Comparison of ENCODE assay signal across 9 cellular contexts in genomic region chr11:120801801-120802689, GRCh38.
DNase-seq lines count a peak whose midpoint lies in the region; ATAC-seq and TF ChIP-seq lines count a peak whose summit lies in the region.
"Had no signal": no experiment of that assay in that cellular context is flagged by ENCODE, and none has a peak within 500 bp of the region (broad histone marks: within the 10 kb centered on the region; RNA-seq: fewer than 3 reads in every experiment).

No MANE protein-coding gene starts in this region.

- H3K9ac ChIP-seq in OCI-LY3 (ENCODE audit: low read length) = no peak overlapping the region

- H3K36me3 Mint-ChIP-seq in Caco-2 (ENCODE audit: insufficient read depth, unreplicated experiment) (no peaks in the 10 kb centered on the region), progenitor cell of endocrine pancreas (ENCODE audit: insufficient read depth) (no peaks in the 10 kb centered on the region)

- H3K4me1 ChIP-seq in Caco-2 (peaks cover under 1% of the 10 kb centered on the region; the same call in 1 of the 2 replicates), OCI-LY3 (ENCODE audit: low read length) (no peaks in the 10 kb centered on the region), heart left ventricle (no peaks in the 10 kb centered on the region)

- no peaks in the 10 kb centered on the region for H3K9me3 Mint-ChIP-seq in Caco-2 (ENCODE audit: unreplicated experiment)
- no peaks in the 10 kb centered on the region for H3K9me3 Mint-ChIP-seq in progenitor cell of endocrine pancreas (ENCODE audit: low read depth)
- H3K9me3 Mint-ChIP-seq: T-helper 1 cell treated with Interleukin-12 subunit alpha and Interleukin-12 subunit beta and Interleukin-4 antibody, amounts not matched to agents 30 μg/mL and 1 μg/mL, for 36 hours had no signal

- no peak overlapping the region for H3K27ac Mint-ChIP-seq in Caco-2 (ENCODE audit: unreplicated experiment)
- H3K27ac Mint-ChIP-seq in progenitor cell of endocrine pancreas = no peak overlapping the region
- H3K27ac Mint-ChIP-seq: T-helper 1 cell treated with Interleukin-12 subunit alpha and Interleukin-12 subunit beta and Interleukin-4 antibody, amounts not matched to agents 30 μg/mL and 1 μg/mL, for 36 hours had no signal

- H3K36me3 ChIP-seq in Caco-2 (ENCODE audit: control insufficient read depth, insufficient read depth, low read length) (no peaks in the 10 kb centered on the region), OCI-LY3 (replicated peaks; ENCODE audit: low read depth, low read length) (no peaks in the 10 kb centered on the region), heart left ventricle (no peaks in the 10 kb centered on the region)

- no peak for TF ChIP-seq POLR2A in heart left ventricle (IDR thresholded peaks at IDR 0.05)

- POLR2A ChIA-PET in Caco-2 (lab: Charles Lee) = no interaction called here

- H2AFZ ChIP-seq in OCI-LY3 (ENCODE audit: low read depth, low read length) = no peak overlapping the region

- H3K4me3 Mint-ChIP-seq in Caco-2 (ENCODE audit: unreplicated experiment) (no peak overlapping the region), progenitor cell of endocrine pancreas (ENCODE audit: low read depth) (no peak overlapping the region)
- H3K4me3 Mint-ChIP-seq: T-helper 1 cell treated with Interleukin-12 subunit alpha and Interleukin-12 subunit beta and Interleukin-4 antibody, amounts not matched to agents 30 μg/mL and 1 μg/mL, for 36 hours had no signal

- TF ChIP-seq CTCF in Caco-2 (IDR thresholded peaks at IDR 0.05; ENCODE audit: insufficient read depth in 1 of 2, low read depth in 1 of 2, low read length in 1 of 2, severe bottlenecking in 1 of 2, unreplicated experiment in 1 of 2) = peak; percentile 96 to 99
- peak; percentile 88 for TF ChIP-seq CTCF in OCI-LY3 (IDR thresholded peaks at IDR 0.05; ENCODE audit: low read depth, low read length)
- peak; percentile 71 to 93 (median 87) for TF ChIP-seq CTCF in heart left ventricle (IDR thresholded peaks at IDR 0.05)
- peak; percentile 86 for TF ChIP-seq CTCF in progenitor cell of endocrine pancreas (IDR thresholded peaks at IDR 0.05; ENCODE audit: unreplicated experiment)

- 29 to 36% (median 30%) methylated on average over 9 of the region's 9 CpGs for WGBS in heart left ventricle, 4 donors

- H3K27me3 ChIP-seq in Caco-2 (replicated peaks; ENCODE audit: control insufficient read depth, insufficient read depth, low read length) (no peaks in the 10 kb centered on the region), OCI-LY3 (ENCODE audit: low read depth, low read length) (peaks cover 56% of the 10 kb centered on the region), heart left ventricle (peaks cover 0 to 22% (median 0%) of the 10 kb centered on the region in 9 donors)

- H3K4me3 ChIP-seq in Caco-2 (ENCODE audit: low read depth, low read length) = no peak overlapping the region
- H3K4me3 ChIP-seq in OCI-LY3 (ENCODE audit: low read length) = no peak overlapping the region
- H3K4me3 ChIP-seq in heart left ventricle = no peak overlapping the region

- intact Hi-C loops in Caco-2 (cut with micrococcal nuclease; ENCODE audit: unreplicated experiment) = loop anchor here (1.0 to 2.0 kb wide), 2 partner anchors 117 to 291 kb away; partner anchors contain the start of gene GRIK4
- intact Hi-C loops in heart left ventricle (cut with DNase I) = loop anchor here (1.0 to 10.0 kb wide), 5 partner anchors 285 to 291 kb away; partner anchors contain the start of gene GRIK4 (in 9 of the 10)

- H3K9me3 ChIP-seq in Caco-2 (no peaks in the 10 kb centered on the region), OCI-LY3 (ENCODE audit: insufficient read depth, low read length) (no peaks in the 10 kb centered on the region), heart left ventricle (no peaks in the 10 kb centered on the region)

- H3K27me3 Mint-ChIP-seq in Caco-2 (ENCODE audit: insufficient read depth, unreplicated experiment) (peaks cover 2% of the 10 kb centered on the region), progenitor cell of endocrine pancreas (peaks cover 12% of the 10 kb centered on the region)

- CTCF ChIA-PET in Caco-2 (lab: Charles Lee) = interaction anchor here (0.6 to 1.7 kb wide), 6 partner anchors 45 to 493 kb away, joined by 3 to 9 read pairs (median 3); no protein-coding TSS in a partner anchor

- H3K4me1 Mint-ChIP-seq in Caco-2 (ENCODE audit: low read depth, unreplicated experiment) = peaks cover 4% of the 10 kb centered on the region
- H3K4me1 Mint-ChIP-seq in progenitor cell of endocrine pancreas (ENCODE audit: low read depth) = peaks cover 3% of the 10 kb centered on the region

- DNase-seq in Caco-2 (peak; percentile 78 to 85), heart left ventricle (peak; percentile 42 to 66 (median 44)), progenitor cell of endocrine pancreas (ENCODE audit: low spot score, unreplicated experiment) (peak; percentile 67)
- DNase-seq in activated naive CD4-positive, alpha-beta T cell treated with Interleukin-2 at 50 U/mL for 16 hours = peak; percentile 44

- no peaks in the 10 kb centered on the region; the same call in 1 of the 2 replicates for H4K20me1 ChIP-seq in OCI-LY3 (ENCODE audit: insufficient read depth, low read length)

- no TSS peak for BruUV-seq in Caco-2 (replicated peaks; lab: Mats Ljungman, UMichigan)

- no peaks in the 10 kb centered on the region for H3K79me2 ChIP-seq in OCI-LY3 (ENCODE audit: low read length)

- H3K27ac ChIP-seq in OCI-LY3 (ENCODE audit: low read length) = no peak overlapping the region
- no peak overlapping the region for H3K27ac ChIP-seq in heart left ventricle

- H3K4me2 ChIP-seq in OCI-LY3 (ENCODE audit: low read length) = no peak overlapping the region

- ATAC-seq in HG02981 (IDR thresholded peaks at IDR 0.05; ENCODE audit: unreplicated experiment) = peak; percentile 64
- peak in 2 of 4 donors; percentile 59 for ATAC-seq in heart left ventricle
- ATAC-seq in HG03108 (IDR thresholded peaks at IDR 0.05; ENCODE audit: unreplicated experiment) = no peak
- no peak for ATAC-seq in HG03342 (IDR thresholded peaks at IDR 0.05; ENCODE audit: unreplicated experiment)
